7 cellular contexts compared by ENCODE assay signal in genomic region chr13:114148521-114148855, GRCh38.
DNase-seq lines count a peak whose midpoint lies in the region; ATAC-seq, FAIRE-seq and TF ChIP-seq lines count a peak whose summit lies in the region.

No MANE protein-coding gene starts in this region.

- in situ Hi-C loops in brain microvascular endothelial cell (cut with HindIII; ENCODE audit: low pct_ligation_motif_present, low sequenced_read_pairs): no loop called here

- no peak overlapping the region for H3K27ac ChIP-seq in brain microvascular endothelial cell

- H3K27me3 ChIP-seq in brain microvascular endothelial cell (replicated peaks): peaks cover 3% of the 10 kb centered on the region

- no peaks in the 10 kb centered on the region for H3K36me3 ChIP-seq in brain microvascular endothelial cell (replicated peaks)

- ATAC-seq in GM19324 (IDR thresholded peaks at IDR 0.05; ENCODE audit: low FRiP score, unreplicated experiment) (peak; percentile 79), HG03045 (IDR thresholded peaks at IDR 0.05; ENCODE audit: unreplicated experiment) (peak; percentile 67)

- DNase-seq in T-helper 9 cell (peak; percentile 79), urothelium cell line (ENCODE audit: low spot score) (no peak), brain microvascular endothelial cell (no peak), DMS79 (lab: John Stamatoyannopoulos, UW) (no peak)
- peak; percentile 65 for DNase-seq in effector CD8-positive, alpha-beta T cell (lab: John Stamatoyannopoulos, UW)

- peak; percentile 72 for FAIRE-seq in urothelium cell line (lab: Jason Lieb, UNC)

- no peak overlapping the region for H3K4me3 ChIP-seq in brain microvascular endothelial cell (ENCODE audit: low read depth, low read length)

- no peak for TF ChIP-seq CTCF in brain microvascular endothelial cell (IDR thresholded peaks at IDR 0.05; ENCODE audit: low read depth, low read length, missing control alignments)

Comparison
In these comparisons a context has a peak if more than half of its experiments do, and no peak if none do; other contexts are left out.
1. DNase-seq: peak in T-helper 9 cell (single experiment) and effector CD8-positive, alpha-beta T cell (single experiment); none in urothelium cell line (single experiment), brain microvascular endothelial cell (single experiment) and DMS79 (single experiment).